In the genomic region with DNA sequence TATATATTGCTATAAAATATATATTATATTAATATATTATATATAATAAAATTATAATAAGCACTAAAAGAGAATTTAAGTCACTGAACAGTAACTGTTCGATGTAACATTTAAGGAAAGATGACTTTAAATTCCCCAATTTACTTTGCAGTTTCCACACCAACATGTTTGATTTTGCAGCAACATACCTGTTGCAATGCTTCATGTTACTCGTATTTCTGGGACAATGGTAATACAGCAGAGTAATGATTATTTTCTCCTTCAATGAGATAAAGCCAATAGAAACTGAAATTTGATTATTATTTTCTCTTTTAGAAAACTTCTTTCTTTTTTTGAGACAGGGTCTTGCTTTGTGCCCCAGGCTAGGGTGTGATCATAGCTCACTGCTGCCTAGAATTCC, we compare ENCODE assay signal across 10 cellular contexts.
"Had no signal": no experiment of that assay in that cellular context is flagged by ENCODE, and none has a peak within 500 bp of the region (broad histone marks: within the 10 kb centered on the region; RNA-seq: fewer than 3 reads in every experiment).

No MANE protein-coding gene starts in this region.

- H3K9me3 Mint-ChIP-seq: H9, HFFc6 had no signal

- FAIRE-seq: H1, H54 had no signal

- H3K4me3 Mint-ChIP-seq: H9, HFFc6 had no signal

- H2AFZ ChIP-seq: GM23248 had no signal

- H3K4me1 ChIP-seq: HAP-1 had no signal

- DNase-seq: GM23248, GOT3, H7, H9, HCEC 1CT, HFFc6 had no signal

- H3K4me3 ChIP-seq: GM23248, HAP-1 had no signal

- H3K36me3 ChIP-seq: HAP-1 had no signal

- H3K27ac ChIP-seq: GM23248 had no signal

- ATAC-seq: HCT116 had no signal

- H3K27ac Mint-ChIP-seq: H9, HFFc6 had no signal

- H3K9me3 ChIP-seq: HAP-1 had no signal
